In genomic region chr16:3580686-3581085, GRCh38 we compare ENCODE assay signal across 13 cellular contexts. TPM values are rescaled to one million over a fixed set of nuclear protein-coding genes. Genes with fewer than 3 reads are reported as not detected.
A peak's percentile ranks its signal among the peaks of the same experiment; 100 is the strongest.
DNase-seq lines count a peak whose midpoint lies in the region; ATAC-seq, FAIRE-seq and TF ChIP-seq lines count a peak whose summit lies in the region.
"Had no signal": no experiment of that assay in that cellular context is flagged by ENCODE, and none has a peak within 500 bp of the region (broad histone marks: within the 10 kb centered on the region; RNA-seq: fewer than 3 reads in every experiment).

No MANE protein-coding gene starts in this region.

- H3K27ac Mint-ChIP-seq in astrocyte (ENCODE audit: unreplicated experiment): no peak overlapping the region
- peak overlapping the region; percentile 74 for H3K27ac Mint-ChIP-seq in mesothelial cell of epicardium

- DNase-seq in H7 (peak; percentile 59), astrocyte (ENCODE audit: low read depth) (peak; percentile 2), mesothelial cell of epicardium (ENCODE audit: low spot score in 2 of 2, unreplicated experiment in 2 of 2) (no peak), NK-92 (lab: John Stamatoyannopoulos, UW; ENCODE audit: unreplicated experiment) (no peak), inferior parietal cortex (ENCODE audit: extremely low spot score) (no peak), HK-2 (ENCODE audit: unreplicated experiment) (no peak)
- DNase-seq: anterior cingulate cortex; effector CD8-positive, alpha-beta T cell; left ventricle myocardium inferior; stimulated activated CD4-positive, alpha-beta T cell treated with anti-CD3 and anti-CD28 coated beads, Interleukin-4, amount 100 ng/mL, for 24 hours had no signal

- no peaks in the 10 kb centered on the region for H3K9me3 Mint-ChIP-seq in astrocyte (ENCODE audit: unreplicated experiment)
- no peaks in the 10 kb centered on the region for H3K9me3 Mint-ChIP-seq in mesothelial cell of epicardium

- no peak for FAIRE-seq in astrocyte (lab: Jason Lieb, UNC)
- FAIRE-seq: HepG2 had no signal

- H3K27ac ChIP-seq in BLaER1 treated with 17β-estradiol and CSF1 and Interleukin-3, amounts not matched to agents 10 nM and 100 nM: peak overlapping the region in 10 of 11 experiments; percentile 17 to 87 (median 83); a peak in 19 of 22 replicates
- no peak overlapping the region for H3K27ac ChIP-seq in astrocyte (ENCODE audit: low read depth, low read length)
- H3K27ac ChIP-seq: left ventricle myocardium inferior had no signal

- H3K79me2 ChIP-seq in astrocyte (ENCODE audit: insufficient read depth, low read length): no peaks in the 10 kb centered on the region

- no peak for TF ChIP-seq CTCF in astrocyte (IDR thresholded peaks at IDR 0.05; ENCODE audit: insufficient read depth, low read depth, low read length)
- TF ChIP-seq CTCF in mesothelial cell of epicardium (IDR thresholded peaks at IDR 0.05; ENCODE audit: unreplicated experiment): no peak

- H4K20me1 ChIP-seq in BLaER1 treated with 17β-estradiol and CSF1 and Interleukin-3, amounts not matched to agents 10 nM and 100 nM: peaks cover 0 to 55% (median 7%) of the 10 kb centered on the region in 11 experiments; a peak in 13 of 22 replicates
- H4K20me1 ChIP-seq in astrocyte (ENCODE audit: insufficient read depth, low read length): no peaks in the 10 kb centered on the region

- no peaks in the 10 kb centered on the region for H3K27me3 ChIP-seq in BLaER1 treated with 17β-estradiol and CSF1 and Interleukin-3, amounts not matched to agents 10 nM and 100 nM
- H3K27me3 ChIP-seq in H7 (ENCODE audit: control insufficient read depth, insufficient read depth, low read length): no peaks in the 10 kb centered on the region
- H3K27me3 ChIP-seq in astrocyte (ENCODE audit: insufficient read depth, low read length): no peaks in the 10 kb centered on the region

- H3K4me1 ChIP-seq in BLaER1 treated with 17β-estradiol and CSF1 and Interleukin-3, amounts not matched to agents 10 nM and 100 nM: peaks cover 71 to 100% (median 90%) of the 10 kb centered on the region in 10 experiments
- H3K4me1 ChIP-seq in astrocyte (ENCODE audit: insufficient read depth, low read length): peaks cover 3% of the 10 kb centered on the region
- H3K4me1 ChIP-seq: left ventricle myocardium inferior had no signal

- H3K4me3 ChIP-seq in BLaER1 treated with 17β-estradiol and CSF1 and Interleukin-3, amounts not matched to agents 10 nM and 100 nM: peak overlapping the region in 4 of 10 experiments; percentile 20 to 26 (median 24); a peak in 5 of 20 replicates
- H3K4me3 ChIP-seq in H7 (ENCODE audit: insufficient read depth, low read depth, low read length): no peak overlapping the region
- no peak overlapping the region for H3K4me3 ChIP-seq in astrocyte (ENCODE audit: insufficient read depth, low read depth, low read length)
- H3K4me3 ChIP-seq: left ventricle myocardium inferior had no signal

- no peaks in the 10 kb centered on the region for H3K9me3 ChIP-seq in BLaER1 treated with 17β-estradiol and CSF1 and Interleukin-3, amounts not matched to agents 10 nM and 100 nM (replicated peaks in 1 of 11)
- H3K9me3 ChIP-seq in astrocyte (ENCODE audit: insufficient read depth, low read depth, low read length): no peaks in the 10 kb centered on the region
- H3K9me3 ChIP-seq: left ventricle myocardium inferior had no signal

- no peak overlapping the region for H2AFZ ChIP-seq in astrocyte (ENCODE audit: low read depth, low read length)

- peaks cover 9% of the 10 kb centered on the region for H3K4me1 Mint-ChIP-seq in astrocyte (ENCODE audit: low read depth, unreplicated experiment)
- peaks cover 11% of the 10 kb centered on the region for H3K4me1 Mint-ChIP-seq in mesothelial cell of epicardium

- H3K36me3 ChIP-seq in BLaER1 treated with 17β-estradiol and CSF1 and Interleukin-3, amounts not matched to agents 10 nM and 100 nM: peaks cover 7 to 46% (median 40%) of the 10 kb centered on the region in 11 experiments; a peak in 21 of 22 replicates
- H3K36me3 ChIP-seq in H7 (replicated peaks; ENCODE audit: control insufficient read depth, insufficient read depth, low read length): peaks cover 4% of the 10 kb centered on the region
- H3K36me3 ChIP-seq in astrocyte (ENCODE audit: insufficient read depth, low read length): no peaks in the 10 kb centered on the region

- peak overlapping the region; percentile 94 to 100 (median 97) for H3K4me2 ChIP-seq in BLaER1 treated with 17β-estradiol and CSF1 and Interleukin-3, amounts not matched to agents 10 nM and 100 nM
- H3K4me2 ChIP-seq in astrocyte (ENCODE audit: low read length): no peak overlapping the region

- H3K27me3 Mint-ChIP-seq in astrocyte (ENCODE audit: low read depth, unreplicated experiment) (no peaks in the 10 kb centered on the region), mesothelial cell of epicardium (ENCODE audit: low read depth) (no peaks in the 10 kb centered on the region)

- no peak for ATAC-seq in GM18909 (IDR thresholded peaks at IDR 0.05; ENCODE audit: poor library complexity, unreplicated experiment)
- ATAC-seq: HepG2 had no signal

- peak overlapping the region; percentile 50 to 81 (median 74); a peak in 19 of 22 replicates for H3K9ac ChIP-seq in BLaER1 treated with 17β-estradiol and CSF1 and Interleukin-3, amounts not matched to agents 10 nM and 100 nM
- H3K9ac ChIP-seq in astrocyte (ENCODE audit: low read length): no peak overlapping the region

- H3K4me3 Mint-ChIP-seq in astrocyte (ENCODE audit: unreplicated experiment) (no peak overlapping the region), mesothelial cell of epicardium (no peak overlapping the region)

- H3K36me3 Mint-ChIP-seq in astrocyte (ENCODE audit: low read depth, unreplicated experiment): peaks cover 11% of the 10 kb centered on the region
- peaks cover 12% of the 10 kb centered on the region for H3K36me3 Mint-ChIP-seq in mesothelial cell of epicardium

RNA-seq across cellular contexts. Expression of gene NLRC3, which starts 3.5 kb away (rescaled TPM):
- total RNA-seq in H7 (2014; rRNA removed; shearing (Covaris generic)): 0.03 and 0.11 TPM in 2 replicates
- total RNA-seq in astrocyte (0.17 and 0.23 TPM in 2 replicates), mesothelial cell of epicardium (0.04 to 0.13 TPM in 2 of 3 replicates, not detected in the other)
- total RNA-seq: HepG2 had no signal

RNA-seq across cellular contexts. Expression of gene SLX4, which starts 30.7 kb away (rescaled TPM):
- 8.4 and 11.3 TPM in 2 replicates for total RNA-seq in H7 (2014; rRNA removed; shearing (Covaris generic))
- total RNA-seq in astrocyte: 7.8 and 7.9 TPM in 2 replicates
- 11.0 to 12.0 TPM (median 11.1 TPM) in 3 replicates for total RNA-seq in mesothelial cell of epicardium

Comparison
In these comparisons a context has a peak if more than half of its experiments do, and no peak if none do; other contexts are left out.
1. DNase-seq: peak in H7 (single experiment) and astrocyte (single experiment); none in mesothelial cell of epicardium (0 of 2), NK-92 (single experiment), inferior parietal cortex (single experiment) and HK-2 (single experiment).